1 cellular context compared by ENCODE assay signal in genomic region chr5:136375920-136376319, GRCh38.
TF ChIP-seq lines count a peak whose summit lies in the region.

No MANE protein-coding gene starts in this region.

TF ChIP-seq in HEK293, 187 proteins besides CTCF, POLR2A, EP300 and RAD21 (continued from another document and continues in another):
- peak; percentile 54; the same call in 1 of the 2 replicates for TF ChIP-seq ZBTB44 (tag by site-specific recombination; IDR thresholded peaks at IDR 0.05)
- TF ChIP-seq ZNF704 (tag by site-specific recombination; IDR thresholded peaks at IDR 0.05), result no peak
- no peak for TF ChIP-seq ZNF121 (tag by site-specific recombination; IDR thresholded peaks at IDR 0.05)
- no peak for TF ChIP-seq ZNF510 (tag by site-specific recombination; IDR thresholded peaks at IDR 0.05; ENCODE audit: insufficient replicate concordance)
- TF ChIP-seq GLIS2 (tag by site-specific recombination; IDR thresholded peaks at IDR 0.05), result no peak
- no peak for TF ChIP-seq ZNF19 (tag by site-specific recombination; IDR thresholded peaks at IDR 0.05; ENCODE audit: low read depth)
- TF ChIP-seq ZNF530 (tag by site-specific recombination; IDR thresholded peaks at IDR 0.05; ENCODE audit: low read depth), result no peak
- peak; percentile 81 for TF ChIP-seq ZEB2 (tag by site-specific recombination; IDR thresholded peaks at IDR 0.05)
- TF ChIP-seq ZIC2 (tag by site-specific recombination; IDR thresholded peaks at IDR 0.05), result no peak
- TF ChIP-seq ZNF561 (tag by site-specific recombination; IDR thresholded peaks at IDR 0.05; ENCODE audit: borderline replicate concordance), result no peak
- no peak for TF ChIP-seq REPIN1 (tag by site-specific recombination; IDR thresholded peaks at IDR 0.05; ENCODE audit: low read depth)
- no peak for TF ChIP-seq ZNF354C (tag by site-specific recombination; IDR thresholded peaks at IDR 0.05; ENCODE audit: borderline replicate concordance, low read depth)
- no peak for TF ChIP-seq KLF1 (tag by site-specific recombination; IDR thresholded peaks at IDR 0.05)
- peak; percentile 41; the same call in 1 of the 2 replicates for TF ChIP-seq ZNF580 (tag by site-specific recombination; IDR thresholded peaks at IDR 0.05)
- no peak for TF ChIP-seq ZNF548 (tag by site-specific recombination; IDR thresholded peaks at IDR 0.05)
- no peak for TF ChIP-seq SCRT1 (tag by site-specific recombination; IDR thresholded peaks at IDR 0.05; ENCODE audit: borderline replicate concordance)
- TF ChIP-seq ZFP41 (tag by site-specific recombination; IDR thresholded peaks at IDR 0.05; ENCODE audit: borderline replicate concordance), result no peak
- no peak for TF ChIP-seq ZNF610 (tag by site-specific recombination; IDR thresholded peaks at IDR 0.05; ENCODE audit: borderline replicate concordance)
- TF ChIP-seq ZNF692 (tag by site-specific recombination; IDR thresholded peaks at IDR 0.05), result 0 out of 2 replicates have a peak, but pooled peaks have one; percentile 31
- no peak for TF ChIP-seq ZBTB8A (tag by site-specific recombination; IDR thresholded peaks at IDR 0.05)
- TF ChIP-seq OSR2 (tag by site-specific recombination; IDR thresholded peaks at IDR 0.05), result peak; percentile 96
- peak; percentile 20; the same call in 1 of the 2 replicates for TF ChIP-seq ZBTB21 (tag by site-specific recombination; IDR thresholded peaks at IDR 0.05)
- TF ChIP-seq BCL6B (tag by site-specific recombination; IDR thresholded peaks at IDR 0.05), result peak; percentile 77
- no peak for TF ChIP-seq ZSCAN5A (tag by site-specific recombination; IDR thresholded peaks at IDR 0.05)
- TF ChIP-seq ZNF16 (tag by site-specific recombination; IDR thresholded peaks at IDR 0.05; ENCODE audit: low read depth), result no peak
- no peak for TF ChIP-seq SP3 (tag by site-specific recombination; IDR thresholded peaks at IDR 0.05)
- peak; percentile 97 for TF ChIP-seq ZNF843 (tag by site-specific recombination; IDR thresholded peaks at IDR 0.05)
- TF ChIP-seq PRDM6 (tag by site-specific recombination; IDR thresholded peaks at IDR 0.05), result peak; percentile 60; the same call in 1 of the 2 replicates
- TF ChIP-seq ZNF133 (tag by site-specific recombination; IDR thresholded peaks at IDR 0.05), result peak; percentile 76
- TF ChIP-seq PRDM4 (tag by site-specific recombination; IDR thresholded peaks at IDR 0.05), result peak; percentile 73; the same call in 1 of the 2 replicates
- TF ChIP-seq ZNF324 (tag by site-specific recombination; IDR thresholded peaks at IDR 0.05), result peak; percentile 68; the same call in 1 of the 2 replicates
- no peak for TF ChIP-seq ZNF248 (tag by site-specific recombination; IDR thresholded peaks at IDR 0.05)
- TF ChIP-seq ZBTB1 (tag by site-specific recombination; IDR thresholded peaks at IDR 0.05), result no peak
- TF ChIP-seq ZNF449 (tag by site-specific recombination; IDR thresholded peaks at IDR 0.05), result no peak
- TF ChIP-seq TRIM28 (IDR thresholded peaks at IDR 0.05; ENCODE audit: borderline replicate concordance, low read length), result no peak
- no peak for TF ChIP-seq ZNF837 (tag by site-specific recombination; IDR thresholded peaks at IDR 0.05)
- TF ChIP-seq YY1 (tag by site-specific recombination; IDR thresholded peaks at IDR 0.05), result no peak
- TF ChIP-seq ZNF558 (tag by site-specific recombination; IDR thresholded peaks at IDR 0.05), result peak; percentile 69; the same call in 1 of the 2 replicates
- no peak for TF ChIP-seq SETDB1 (IDR thresholded peaks at IDR 0.05; ENCODE audit: insufficient read length, low read length)
- TF ChIP-seq ZNF791 (tag by site-specific recombination; IDR thresholded peaks at IDR 0.05), result 0 out of 2 replicates have a peak, but pooled peaks have one; percentile 8
- 0 out of 2 replicates have a peak, but pooled peaks have one; percentile 43 for TF ChIP-seq PBX3 (CRISPR knock-in tag; IDR thresholded peaks at IDR 0.05)
- no peak for TF ChIP-seq ZNF148 (tag by site-specific recombination; IDR thresholded peaks at IDR 0.05; ENCODE audit: borderline replicate concordance)
- peak; percentile 67; the same call in 1 of the 2 replicates for TF ChIP-seq OVOL3 (tag by site-specific recombination; IDR thresholded peaks at IDR 0.05)
- TF ChIP-seq TCF7L2 (IDR thresholded peaks at IDR 0.05; ENCODE audit: borderline replicate concordance, low read depth, low read length), result no peak
- peak; percentile 97 for TF ChIP-seq HOXD13 (CRISPR knock-in tag; IDR thresholded peaks at IDR 0.05; ENCODE audit: borderline replicate concordance)
- no peak for TF ChIP-seq ZNF76 (tag by site-specific recombination; IDR thresholded peaks at IDR 0.05; ENCODE audit: borderline replicate concordance, low read depth)
- no peak for TF ChIP-seq ZNF544 (tag by site-specific recombination; IDR thresholded peaks at IDR 0.05)
